Comparison of ENCODE assay signal across 23 cellular contexts in genomic region chr13:75875450-75875849, GRCh38.
"Had no signal": no experiment of that assay in that cellular context is flagged by ENCODE, and none has a peak within 500 bp of the region (broad histone marks: within the 10 kb centered on the region; RNA-seq: fewer than 3 reads in every experiment).

No MANE protein-coding gene starts in this region.

- H3K4me3 ChIP-seq: adrenal gland, body of pancreas, esophagus squamous epithelium, heart right ventricle, right lobe of liver, stomach, thyroid gland, upper lobe of left lung, vagina had no signal

- H3K9me3 ChIP-seq: adrenal gland, body of pancreas, esophagus squamous epithelium, heart right ventricle, neutrophil, right lobe of liver, stomach, thyroid gland, upper lobe of left lung, vagina had no signal

- H3K9me3 Mint-ChIP-seq: activated CD4-positive, alpha-beta memory T cell treated with anti-CD3 and anti-CD28 coated beads, Interleukin-2, amount 10 ng/mL, durations not matched to agents 7 days and 5 days; activated naive CD4-positive, alpha-beta T cell treated with anti-CD3 and anti-CD28 coated beads, Interleukin-2, amount 50 U/mL, for 72 hours; naive B cell; nephron progenitor cell had no signal

- H3K36me3 Mint-ChIP-seq: activated naive CD4-positive, alpha-beta T cell treated with anti-CD3 and anti-CD28 coated beads, Interleukin-2, amount 50 U/mL, for 72 hours; mesothelial cell of epicardium; naive B cell had no signal

- H3K4me3 Mint-ChIP-seq: mesothelial cell of epicardium, naive B cell, nephron progenitor cell had no signal

- H3K27ac ChIP-seq: adrenal gland, body of pancreas, epithelial cell of prostate, esophagus squamous epithelium, heart right ventricle, neutrophil, right lobe of liver, stomach, thyroid gland, upper lobe of left lung, vagina had no signal

- DNase-seq: activated CD4-positive, alpha-beta memory T cell treated with anti-CD3 and anti-CD28 coated beads, Interleukin-2, amount 10 ng/mL, durations not matched to agents 7 days and 5 days; activated gamma-delta T cell treated with Interleukin-2 at 50 U/mL for 16 hours; adrenal gland; aorta; body of pancreas; effector CD8-positive, alpha-beta T cell; esophagus squamous epithelium; foreskin melanocyte; heart right ventricle; naive B cell; nephron progenitor cell; right lobe of liver; stimulated activated CD4-positive, alpha-beta T cell treated with anti-CD3 and anti-CD28 coated beads, Interleukin-2, amount 100 ng/mL, for 48 hours; stomach; T-helper 17 cell; thyroid gland; upper lobe of left lung had no signal

- H3K36me3 ChIP-seq: adrenal gland, esophagus squamous epithelium, heart right ventricle, neutrophil, right lobe of liver, stomach, thyroid gland, upper lobe of left lung, vagina had no signal

- H3K27me3 ChIP-seq: body of pancreas, esophagus squamous epithelium, heart right ventricle, right lobe of liver, stomach, thyroid gland, upper lobe of left lung, vagina had no signal

- ATAC-seq: body of pancreas had no signal

- H3K27ac Mint-ChIP-seq: activated CD4-positive, alpha-beta memory T cell treated with anti-CD3 and anti-CD28 coated beads, Interleukin-2, amount 10 ng/mL, durations not matched to agents 7 days and 5 days; activated naive CD4-positive, alpha-beta T cell treated with anti-CD3 and anti-CD28 coated beads, Interleukin-2, amount 50 U/mL, for 72 hours; mesothelial cell of epicardium; naive B cell; nephron progenitor cell; progenitor cell of endocrine pancreas; T-helper 17 cell had no signal

- H3K4me1 ChIP-seq: right lobe of liver, thyroid gland, vagina had no signal
